In the genomic region with DNA sequence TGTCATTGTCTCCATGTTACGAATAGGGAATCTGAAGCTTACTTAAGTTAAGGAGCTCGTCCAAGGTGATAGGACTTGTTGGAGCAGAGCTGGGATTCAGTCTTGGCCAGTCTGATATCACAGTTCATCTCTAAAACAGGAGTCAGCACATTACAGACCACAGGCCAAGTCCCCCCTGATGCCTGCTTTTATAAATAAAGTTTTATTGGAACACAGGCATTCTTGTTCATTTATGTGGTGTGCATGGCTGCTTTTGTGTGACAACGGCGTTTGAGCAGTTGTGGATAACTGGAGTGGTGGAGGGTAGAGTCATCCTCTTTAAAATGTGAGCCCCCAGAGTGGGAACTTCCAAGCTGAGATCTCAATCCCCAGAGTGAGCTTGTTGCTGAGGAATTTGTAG, we compare ENCODE assay signal across 2 cellular contexts.
TF ChIP-seq lines count a peak whose summit lies in the region.

No MANE protein-coding gene starts in this region.

TF ChIP-seq in IMR-90, 13 proteins besides CTCF, POLR2A, EP300 and RAD21:
- TF ChIP-seq ELK1 (IDR thresholded peaks at IDR 0.05; ENCODE audit: borderline replicate concordance, low read depth, low read length) (no peak), RCOR1 (IDR thresholded peaks at IDR 0.05; ENCODE audit: insufficient replicate concordance, low read length) (no peak), CEBPB (IDR thresholded peaks at IDR 0.05; ENCODE audit: low read depth, low read length) (no peak), RFX5 (IDR thresholded peaks at IDR 0.05; ENCODE audit: low read depth, low read length) (no peak), BHLHE40 (IDR thresholded peaks at IDR 0.05; ENCODE audit: low read depth, low read length) (no peak), FOS (IDR thresholded peaks at IDR 0.05; ENCODE audit: low read depth, low read length) (no peak), MAZ (IDR thresholded peaks at IDR 0.05; ENCODE audit: borderline replicate concordance, low read depth, low read length) (no peak)
- TF ChIP-seq, protein P1, sequence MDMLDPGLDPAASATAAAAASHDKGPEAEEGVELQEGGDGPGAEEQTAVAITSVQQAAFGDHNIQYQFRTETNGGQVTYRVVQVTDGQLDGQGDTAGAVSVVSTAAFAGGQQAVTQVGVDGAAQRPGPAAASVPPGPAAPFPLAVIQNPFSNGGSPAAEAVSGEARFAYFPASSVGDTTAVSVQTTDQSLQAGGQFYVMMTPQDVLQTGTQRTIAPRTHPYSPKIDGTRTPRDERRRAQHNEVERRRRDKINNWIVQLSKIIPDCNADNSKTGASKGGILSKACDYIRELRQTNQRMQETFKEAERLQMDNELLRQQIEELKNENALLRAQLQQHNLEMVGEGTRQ (IDR thresholded peaks at IDR 0.05; ENCODE audit: low read depth, low read length) = no peak

TF ChIP-seq in K562, 482 proteins besides CTCF, POLR2A, EP300 and RAD21:
- no peak for TF ChIP-seq NFIX (CRISPR knock-in tag; IDR thresholded peaks at IDR 0.05; ENCODE audit: low read depth)
- TF ChIP-seq, protein P2, sequence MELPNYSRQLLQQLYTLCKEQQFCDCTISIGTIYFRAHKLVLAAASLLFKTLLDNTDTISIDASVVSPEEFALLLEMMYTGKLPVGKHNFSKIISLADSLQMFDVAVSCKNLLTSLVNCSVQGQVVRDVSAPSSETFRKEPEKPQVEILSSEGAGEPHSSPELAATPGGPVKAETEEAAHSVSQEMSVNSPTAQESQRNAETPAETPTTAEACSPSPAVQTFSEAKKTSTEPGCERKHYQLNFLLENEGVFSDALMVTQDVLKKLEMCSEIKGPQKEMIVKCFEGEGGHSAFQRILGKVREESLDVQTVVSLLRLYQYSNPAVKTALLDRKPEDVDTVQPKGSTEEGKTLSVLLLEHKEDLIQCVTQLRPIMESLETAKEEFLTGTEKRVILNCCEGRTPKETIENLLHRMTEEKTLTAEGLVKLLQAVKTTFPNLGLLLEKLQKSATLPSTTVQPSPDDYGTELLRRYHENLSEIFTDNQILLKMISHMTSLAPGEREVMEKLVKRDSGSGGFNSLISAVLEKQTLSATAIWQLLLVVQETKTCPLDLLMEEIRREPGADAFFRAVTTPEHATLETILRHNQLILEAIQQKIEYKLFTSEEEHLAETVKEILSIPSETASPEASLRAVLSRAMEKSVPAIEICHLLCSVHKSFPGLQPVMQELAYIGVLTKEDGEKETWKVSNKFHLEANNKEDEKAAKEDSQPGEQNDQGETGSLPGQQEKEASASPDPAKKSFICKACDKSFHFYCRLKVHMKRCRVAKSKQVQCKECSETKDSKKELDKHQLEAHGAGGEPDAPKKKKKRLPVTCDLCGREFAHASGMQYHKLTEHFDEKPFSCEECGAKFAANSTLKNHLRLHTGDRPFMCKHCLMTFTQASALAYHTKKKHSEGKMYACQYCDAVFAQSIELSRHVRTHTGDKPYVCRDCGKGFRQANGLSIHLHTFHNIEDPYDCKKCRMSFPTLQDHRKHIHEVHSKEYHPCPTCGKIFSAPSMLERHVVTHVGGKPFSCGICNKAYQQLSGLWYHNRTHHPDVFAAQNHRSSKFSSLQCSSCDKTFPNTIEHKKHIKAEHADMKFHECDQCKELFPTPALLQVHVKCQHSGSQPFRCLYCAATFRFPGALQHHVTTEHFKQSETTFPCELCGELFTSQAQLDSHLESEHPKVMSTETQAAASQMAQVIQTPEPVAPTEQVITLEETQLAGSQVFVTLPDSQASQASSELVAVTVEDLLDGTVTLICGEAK (IDR thresholded peaks at IDR 0.05) = peak; percentile 96
- TF ChIP-seq, protein P2 (CRISPR knock-in tag; IDR thresholded peaks at IDR 0.05) = peak; percentile 94
TF ChIP-seq in K562: peak in this region for 1.
